ENCODE assay signal across 27 cellular contexts in the genomic region with DNA sequence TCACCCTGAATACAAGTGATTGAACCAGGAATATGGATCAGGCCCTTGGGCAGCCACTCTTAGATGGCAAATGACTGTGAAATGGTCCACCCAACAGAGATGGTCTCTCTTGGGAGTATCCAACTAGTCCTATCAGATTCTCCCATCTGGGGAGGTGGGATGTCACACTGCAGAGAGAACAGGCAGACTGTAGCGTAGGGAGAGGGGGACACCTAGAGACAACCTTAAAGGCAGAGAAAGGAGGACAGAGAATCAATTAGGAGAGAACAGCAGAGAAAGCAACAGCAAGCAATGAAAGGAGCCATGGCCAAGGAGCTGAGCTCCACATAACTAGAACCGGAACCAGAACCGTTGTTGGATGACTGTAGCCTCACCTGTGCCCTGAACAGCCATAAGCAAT. TPM values are rescaled to one million over a fixed set of nuclear protein-coding genes. Genes with fewer than 3 reads are reported as not detected.
DNase-seq lines count a peak whose midpoint lies in the region; ATAC-seq and TF ChIP-seq lines count a peak whose summit lies in the region.
"Had no signal": no experiment of that assay in that cellular context is flagged by ENCODE, and none has a peak within 500 bp of the region (broad histone marks: within the 10 kb centered on the region; RNA-seq: fewer than 3 reads in every experiment).

No MANE protein-coding gene starts in this region.

- no peak for TF ChIP-seq POLR2A in esophagus muscularis mucosa (IDR thresholded peaks at IDR 0.05; ENCODE audit: low read depth)

- no peaks in the 10 kb centered on the region for H3K9me2 ChIP-seq in GM23338 (ENCODE audit: insufficient read depth)

- H3K4me1 ChIP-seq in GM23338 (ENCODE audit: insufficient read depth), result no peaks in the 10 kb centered on the region; the same call in 1 of the 2 replicates
- peaks cover 0 to 29% (median 11%) of the 10 kb centered on the region in 4 donors for H3K4me1 ChIP-seq in esophagus muscularis mucosa
- H3K4me1 ChIP-seq in skeletal muscle tissue (ENCODE audit: control insufficient read depth in 3 of 3, insufficient read depth in 3 of 3, low read length in 3 of 3), result peaks cover 7 to 17% (median 14%) of the 10 kb centered on the region in 3 donors

- no peaks in the 10 kb centered on the region for H3K79me2 ChIP-seq in GM23338 (replicated peaks; ENCODE audit: insufficient read depth)

- H3K36me3 ChIP-seq in GM23338 (ENCODE audit: insufficient read depth) (no peaks in the 10 kb centered on the region), esophagus muscularis mucosa (no peaks in the 10 kb centered on the region), skeletal muscle tissue (ENCODE audit: control insufficient read depth in 3 of 3, insufficient read depth in 3 of 3, low read length in 3 of 3) (no peaks in the 10 kb centered on the region)

- no peak overlapping the region for H3K4me2 ChIP-seq in GM23338

- H3K27ac ChIP-seq in GM23338 (ENCODE audit: low read depth) (no peak overlapping the region), esophagus muscularis mucosa (replicated peaks in 1 of 4) (peak overlapping the region; percentile 14 to 39 (median 27)), skeletal muscle tissue (ENCODE audit: low read depth, low read length) (peak overlapping the region; percentile 32)

- ATAC-seq in GM23338 (peak; percentile 45), WTC11 (no peak), GM21367 (IDR thresholded peaks at IDR 0.05; ENCODE audit: unreplicated experiment) (no peak)
- ATAC-seq: activated CD4-positive, CD25-positive, alpha-beta regulatory T cell treated with anti-CD3 and anti-CD28 coated beads, Interleukin-2, amount 50 U/mL, for 24 hours; activated CD8-positive, alpha-beta T cell treated with anti-CD3 and anti-CD28 coated beads, Interleukin-2, amount 10 ng/mL, durations not matched to agents 7 days and 5 days; esophagus mucosa; HCT116; left colon had no signal

- H3K27me3 Mint-ChIP-seq in GM23338 (ENCODE audit: insufficient read depth, low read depth, poor library complexity), result no peaks in the 10 kb centered on the region
- no peaks in the 10 kb centered on the region for H3K27me3 Mint-ChIP-seq in WTC11 (ENCODE audit: low read depth)
- H3K27me3 Mint-ChIP-seq: CD4-positive, alpha-beta T cell; central memory CD8-positive, alpha-beta T cell had no signal

- POLR2A ChIA-PET in WTC11 (lab: Charles Lee), result no interaction called here

- CTCF ChIA-PET in WTC11 (lab: Charles Lee), result no interaction called here

- H3K9me3 ChIP-seq in esophagus muscularis mucosa, result no peaks in the 10 kb centered on the region
- no peaks in the 10 kb centered on the region for H3K9me3 ChIP-seq in skeletal muscle tissue (ENCODE audit: control insufficient read depth in 3 of 3, low read length in 3 of 3)
- H3K9me3 ChIP-seq: testis had no signal

- H3K9me3 Mint-ChIP-seq in GM23338 (no peaks in the 10 kb centered on the region), WTC11 (no peaks in the 10 kb centered on the region)
- H3K9me3 Mint-ChIP-seq: CD4-positive, alpha-beta T cell; central memory CD8-positive, alpha-beta T cell; nephron progenitor cell had no signal

- TF ChIP-seq CTCF in GM23338 (conservative IDR thresholded peaks at IDR 0.05; ENCODE audit: low read depth in 2 of 2), result peak in 1 of 2 experiments; percentile 44; a peak in 2 of 4 replicates
- TF ChIP-seq CTCF in WTC11 (IDR thresholded peaks at IDR 0.05), result no peak
- TF ChIP-seq CTCF in esophagus muscularis mucosa (IDR thresholded peaks at IDR 0.05), result no peak

- H3K9ac ChIP-seq in skeletal muscle tissue (ENCODE audit: low read depth in 1 of 3, low read length in 3 of 3), result no peak overlapping the region

- WGBS in esophagus muscularis mucosa, result 95% methylated on average over 3 of the region's 3 CpGs

- no peak overlapping the region for H3K27ac Mint-ChIP-seq in GM23338
- H3K27ac Mint-ChIP-seq in WTC11, result peak overlapping the region; percentile 39; the same call in 1 of the 2 replicates
- H3K27ac Mint-ChIP-seq: activated CD8-positive, alpha-beta T cell treated with anti-CD3 and anti-CD28 coated beads, Interleukin-2, amount 10 ng/mL, durations not matched to agents 7 days and 5 days; CD4-positive, alpha-beta T cell; nephron progenitor cell had no signal

- H3K36me3 Mint-ChIP-seq in GM23338 (ENCODE audit: low read depth) (no peaks in the 10 kb centered on the region; the same call in 2 of the 3 replicates), WTC11 (no peaks in the 10 kb centered on the region)

- H3K4me3 Mint-ChIP-seq in GM23338, result no peak overlapping the region
- H3K4me3 Mint-ChIP-seq in WTC11, result no peak overlapping the region
- H3K4me3 Mint-ChIP-seq: activated CD8-positive, alpha-beta T cell treated with anti-CD3 and anti-CD28 coated beads, Interleukin-2, amount 10 ng/mL, durations not matched to agents 7 days and 5 days; CD4-positive, alpha-beta T cell; central memory CD8-positive, alpha-beta T cell; nephron progenitor cell had no signal

- H3K4me3 ChIP-seq in GM23338, result no peak overlapping the region
- no peak overlapping the region for H3K4me3 ChIP-seq in esophagus muscularis mucosa
- no peak overlapping the region for H3K4me3 ChIP-seq in skeletal muscle tissue (ENCODE audit: low read length in 3 of 3)
- H3K4me3 ChIP-seq: testis had no signal

- H3K27me3 ChIP-seq in GM23338 (ENCODE audit: insufficient read depth) (no peaks in the 10 kb centered on the region), esophagus muscularis mucosa (no peaks in the 10 kb centered on the region), skeletal muscle tissue (ENCODE audit: control insufficient read depth in 3 of 3, insufficient read depth in 3 of 3, low read length in 3 of 3) (no peaks in the 10 kb centered on the region)
- H3K27me3 ChIP-seq: testis had no signal

- H3F3A ChIP-seq in GM23338 (replicated peaks; ENCODE audit: low read depth), result no peaks in the 10 kb centered on the region

- no peaks in the 10 kb centered on the region for H4K20me1 ChIP-seq in GM23338 (replicated peaks; ENCODE audit: insufficient read depth)

- DNase-seq in GM23338 (ENCODE audit: low spot score) (no peak), WTC11 (ENCODE audit: low spot score) (no peak), esophagus muscularis mucosa (ENCODE audit: extremely low spot score) (no peak), GDM1 (lab: John Stamatoyannopoulos, UW) (no peak), hypothalamus (lab: John Stamatoyannopoulos, UW) (no peak)
- no peak for DNase-seq in activated CD4-positive, alpha-beta T cell treated with anti-CD3 and anti-CD28 coated beads, Interleukin-2, amount 50 U/mL, for 1 hour
- DNase-seq: activated CD8-positive, alpha-beta T cell treated with anti-CD3 and anti-CD28 coated beads, Interleukin-2, amount 10 ng/mL, durations not matched to agents 7 days and 5 days; activated naive CD4-positive, alpha-beta T cell treated with Interleukin-2 at 50 U/mL for 16 hours; CD4-positive, alpha-beta T cell; DMS153; GF-D8; Karpas-422; left colon; midbrain; MV-4-11; NCI-H1694 treated with DMSO at 0.1 percent for 48 hours; NCI-H2171 treated with DMSO at 0.1 percent for 48 hours; NCI-H69; nephron progenitor cell; posterior cingulate gyrus; testis had no signal

- no peak for TF ChIP-seq EP300 in esophagus muscularis mucosa (IDR thresholded peaks at IDR 0.05)

- H3K4me1 Mint-ChIP-seq in GM23338 (no peaks in the 10 kb centered on the region; the same call in 2 of the 3 replicates), WTC11 (no peaks in the 10 kb centered on the region)
- H3K4me1 Mint-ChIP-seq: central memory CD8-positive, alpha-beta T cell; nephron progenitor cell had no signal

- H2AFZ ChIP-seq in GM23338, result no peak overlapping the region

- intact Hi-C loops in esophagus muscularis mucosa (cut with DNase I), result no loop called here

TF ChIP-seq in GM23338, 12 proteins besides CTCF, POLR2A, EP300 and RAD21 (continues in another document):
- no peak for TF ChIP-seq NANOG (IDR thresholded peaks at IDR 0.05; ENCODE audit: borderline replicate concordance)
- TF ChIP-seq ZNF114 (CRISPR knock-in tag; IDR thresholded peaks at IDR 0.05), result no peak
- no peak for TF ChIP-seq JUNB (IDR thresholded peaks at IDR 0.05; ENCODE audit: unreplicated experiment)

TF ChIP-seq in WTC11, 78 proteins besides CTCF, POLR2A, EP300 and RAD21 (continues in another document):
- TF ChIP-seq ZNF232 (CRISPR knock-in tag; IDR thresholded peaks at IDR 0.05) (no peak), TCF7 (CRISPR knock-in tag; IDR thresholded peaks at IDR 0.05; ENCODE audit: low read depth) (no peak), TP53 (CRISPR knock-in tag; IDR thresholded peaks at IDR 0.05) (no peak), NR1H2 (CRISPR knock-in tag; IDR thresholded peaks at IDR 0.05) (no peak), ZNF219 (CRISPR knock-in tag; IDR thresholded peaks at IDR 0.05; ENCODE audit: borderline replicate concordance) (no peak)
- TF ChIP-seq, protein P1, sequence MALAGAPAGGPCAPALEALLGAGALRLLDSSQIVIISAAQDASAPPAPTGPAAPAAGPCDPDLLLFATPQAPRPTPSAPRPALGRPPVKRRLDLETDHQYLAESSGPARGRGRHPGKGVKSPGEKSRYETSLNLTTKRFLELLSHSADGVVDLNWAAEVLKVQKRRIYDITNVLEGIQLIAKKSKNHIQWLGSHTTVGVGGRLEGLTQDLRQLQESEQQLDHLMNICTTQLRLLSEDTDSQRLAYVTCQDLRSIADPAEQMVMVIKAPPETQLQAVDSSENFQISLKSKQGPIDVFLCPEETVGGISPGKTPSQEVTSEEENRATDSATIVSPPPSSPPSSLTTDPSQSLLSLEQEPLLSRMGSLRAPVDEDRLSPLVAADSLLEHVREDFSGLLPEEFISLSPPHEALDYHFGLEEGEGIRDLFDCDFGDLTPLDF (CRISPR knock-in tag; IDR thresholded peaks at IDR 0.05), result no peak
- TF ChIP-seq, protein P2, sequence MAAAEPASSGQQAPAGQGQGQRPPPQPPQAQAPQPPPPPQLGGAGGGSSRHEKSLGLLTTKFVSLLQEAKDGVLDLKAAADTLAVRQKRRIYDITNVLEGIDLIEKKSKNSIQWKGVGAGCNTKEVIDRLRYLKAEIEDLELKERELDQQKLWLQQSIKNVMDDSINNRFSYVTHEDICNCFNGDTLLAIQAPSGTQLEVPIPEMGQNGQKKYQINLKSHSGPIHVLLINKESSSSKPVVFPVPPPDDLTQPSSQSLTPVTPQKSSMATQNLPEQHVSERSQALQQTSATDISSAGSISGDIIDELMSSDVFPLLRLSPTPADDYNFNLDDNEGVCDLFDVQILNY (CRISPR knock-in tag; IDR thresholded peaks at IDR 0.05), result no peak

RNA-seq across cellular contexts. Expression of a gene that starts 37.2 kb away (rescaled TPM):
- total RNA-seq in GM23338 (2014; rRNA removed; shearing (Covaris generic)), result 7.9 and 10.0 TPM in 2 replicates
- polyA plus RNA-seq in GM23338 (2016; fragmentation: Nextera tagmentation; extraction: Ambion mirVana), result 5.8 and 7.6 TPM in 2 replicates
- total RNA-seq in WTC11 (2021) (5.2 to 6.0 TPM (median 5.8 TPM) in 3 replicates), esophagus muscularis mucosa (10 to 100 TPM in 1 of 4 donors, 1 to 10 TPM in 3; 7.4 to 10.4 (median 8.6) TPM), skeletal muscle tissue (10.4 TPM)

RNA-seq across cellular contexts. Expression of a gene that starts 37.2 kb away (rescaled TPM):
- total RNA-seq in GM23338 (2014; rRNA removed; shearing (Covaris generic)), result 56.1 and 57.7 TPM in 2 replicates
- polyA plus RNA-seq in GM23338 (2016; fragmentation: Nextera tagmentation; extraction: Ambion mirVana), result 190 and 207 TPM in 2 replicates
- total RNA-seq in WTC11 (2021) (87.4 to 102 TPM (median 93.4 TPM) in 3 replicates), esophagus muscularis mucosa (1 to 10 TPM; 7.3 to 9.9 (median 9.1) TPM), skeletal muscle tissue (11.5 TPM)
